Comparison of ENCODE assay signal across 1 cellular context in genomic region chrX:44312421-44312820, GRCh38.
TF ChIP-seq lines count a peak whose summit lies in the region.

No MANE protein-coding gene starts in this region.

TF ChIP-seq in K562, 482 proteins besides CTCF, POLR2A, EP300 and RAD21 (continued from another document and continues in another):
- TF ChIP-seq GTF2B (IDR thresholded peaks at IDR 0.05; ENCODE audit: extremely low read depth, insufficient read length) (no peak), MYBL2 (IDR thresholded peaks at IDR 0.05; ENCODE audit: low read depth) (no peak), MYBL2 (CRISPR knock-in tag; IDR thresholded peaks at IDR 0.05; ENCODE audit: borderline replicate concordance) (no peak), MEIS2 (IDR thresholded peaks at IDR 0.05; ENCODE audit: partially characterized antibody) (peak; percentile 16), ELK3 (CRISPR knock-in tag; IDR thresholded peaks at IDR 0.05) (no peak), GABPB2 (CRISPR knock-in tag; conservative IDR thresholded peaks at IDR 0.05) (no peak), CSDE1 (IDR thresholded peaks at IDR 0.05) (no peak), ZNF277 (CRISPR knock-in tag; IDR thresholded peaks at IDR 0.05; ENCODE audit: borderline replicate concordance) (no peak), ZNF165 (CRISPR knock-in tag; IDR thresholded peaks at IDR 0.05; ENCODE audit: borderline replicate concordance) (no peak), ZEB2 (IDR thresholded peaks at IDR 0.05) (peak; percentile 63; the same call in 1 of the 2 replicates), GTF3C2 (IDR thresholded peaks at IDR 0.05; ENCODE audit: borderline replicate concordance, extremely low read depth, insufficient read length) (no peak), CHD7 (IDR thresholded peaks at IDR 0.05; ENCODE audit: low read depth, low read length) (no peak), GATAD2B (IDR thresholded peaks at IDR 0.05; ENCODE audit: borderline replicate concordance) (no peak), CEBPB (tag; IDR thresholded peaks at IDR 0.05) (peak; percentile 9; the same call in 1 of the 2 replicates), ARID1B (IDR thresholded peaks at IDR 0.05) (peak; percentile 43), CBFA2T2 (conservative IDR thresholded peaks at IDR 0.05) (peak; percentile 58), THRB (CRISPR knock-in tag; conservative IDR thresholded peaks at IDR 0.05) (no peak), HNRNPUL1 (IDR thresholded peaks at IDR 0.05; ENCODE audit: low read length) (no peak), CBFA2T3 (IDR thresholded peaks at IDR 0.05) (peak; percentile 73), ZNF217 (CRISPR knock-in tag; IDR thresholded peaks at IDR 0.05) (no peak), ATF3 (IDR thresholded peaks at IDR 0.05) (no peak), ATF3 (CRISPR knock-in tag; conservative IDR thresholded peaks at IDR 0.05) (no peak), THAP7 (CRISPR knock-in tag; IDR thresholded peaks at IDR 0.05) (no peak), BRF2 (IDR thresholded peaks at IDR 0.05; ENCODE audit: borderline replicate concordance, insufficient read depth, insufficient read length) (no peak), STAT5A (IDR thresholded peaks at IDR 0.05; ENCODE audit: borderline replicate concordance, low read length) (no peak), GATAD2A (IDR thresholded peaks at IDR 0.05) (no peak), RAD51 (IDR thresholded peaks at IDR 0.05; ENCODE audit: borderline replicate concordance, low read depth) (peak; percentile 37; the same call in 1 of the 2 replicates), SRSF1 (IDR thresholded peaks at IDR 0.05; ENCODE audit: low read depth, low read length) (no peak), HDGF (IDR thresholded peaks at IDR 0.05) (no peak), YY1 (IDR thresholded peaks at IDR 0.05; ENCODE audit: borderline replicate concordance in 1 of 3, control insufficient read depth in 1 of 3, extremely low read depth in 1 of 3, insufficient read depth in 3 of 3, insufficient read length in 1 of 3, insufficient replicate concordance in 2 of 3, low read depth in 1 of 3, low read length in 2 of 3) (no peak), CHD1 (IDR thresholded peaks at IDR 0.05; ENCODE audit: low read length) (no peak), TFE3 (CRISPR knock-in tag; IDR thresholded peaks at IDR 0.05) (peak; percentile 80), CTBP1 (IDR thresholded peaks at IDR 0.05; ENCODE audit: borderline replicate concordance) (peak; percentile 57), TAL1 (IDR thresholded peaks at IDR 0.05) (peak; percentile 33; the same call in 1 of the 2 replicates), TCF3 (CRISPR knock-in tag; IDR thresholded peaks at IDR 0.05) (peak; percentile 70), ZNF134 (CRISPR knock-in tag; conservative IDR thresholded peaks at IDR 0.05) (no peak)
